Comparison of ENCODE assay signal across 18 cellular contexts in the genomic region with DNA sequence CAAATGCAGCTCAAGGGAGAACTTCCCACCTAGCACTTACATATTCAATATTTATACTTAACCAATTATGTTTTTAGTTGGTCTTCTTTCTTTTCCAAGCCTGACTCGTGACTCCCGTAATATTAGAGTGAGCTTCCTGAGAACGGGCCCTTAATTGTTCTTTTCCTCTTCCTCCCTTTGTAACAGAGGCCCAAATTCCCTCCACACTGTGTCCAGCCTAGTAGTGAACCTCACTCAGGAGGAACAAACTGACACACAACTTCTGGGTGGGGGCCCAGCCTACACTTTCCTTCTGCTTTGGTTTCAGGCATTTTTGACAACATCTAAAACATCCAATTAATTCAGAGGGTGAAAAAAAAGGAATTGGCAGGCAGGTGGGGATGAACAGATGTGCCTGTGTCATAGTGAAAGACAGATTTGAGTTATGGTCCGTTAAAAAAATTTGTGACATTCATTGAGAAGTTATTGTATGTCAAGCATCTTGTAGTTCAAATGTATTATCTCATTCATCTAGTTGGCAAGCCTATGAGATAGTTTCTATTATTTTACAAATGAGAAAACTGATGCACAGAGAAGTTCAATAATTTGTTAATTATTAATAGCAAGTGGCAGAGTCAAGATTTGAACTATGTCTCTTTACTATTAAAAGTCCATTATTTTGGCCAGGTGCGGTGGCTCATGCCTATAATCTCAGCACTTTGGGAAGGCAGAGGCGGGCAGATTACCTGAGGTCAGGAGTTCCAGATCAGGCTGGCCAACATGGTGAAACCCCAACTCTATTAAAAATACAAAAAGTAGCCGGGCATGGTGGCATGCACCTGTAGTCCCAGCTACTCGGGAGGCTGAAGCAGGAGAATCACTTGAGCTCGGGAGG. TPM values are rescaled to one million over a fixed set of nuclear protein-coding genes. Genes with fewer than 3 reads are reported as not detected.
DNase-seq lines count a peak whose midpoint lies in the region; ATAC-seq, FAIRE-seq and TF ChIP-seq lines count a peak whose summit lies in the region.
"Had no signal": no experiment of that assay in that cellular context is flagged by ENCODE, and none has a peak within 500 bp of the region (broad histone marks: within the 10 kb centered on the region; RNA-seq: fewer than 3 reads in every experiment).

No MANE protein-coding gene starts in this region.

- no peak for FAIRE-seq in kidney (lab: Jason Lieb, UNC)

- no peak overlapping the region for H3K4me3 Mint-ChIP-seq in stimulated activated naive B cell treated with anti-CD40 and anti-IgM and Interleukin-4, amounts not matched to agents 10 μg/mL and 1 μg/mL and 100 μg/mL, for 72 hours
- H3K4me3 Mint-ChIP-seq: endodermal cell; IgD-negative memory B cell; natural killer cell treated with Interleukin-12 subunit alpha and Interleukin-12 subunit beta and Interleukin-15 and Interleukin-18, amount 100 ng/mL, for 72 hours had no signal

- H3K36me3 Mint-ChIP-seq in stimulated activated naive B cell treated with anti-CD40 and anti-IgM and Interleukin-4, amounts not matched to agents 10 μg/mL and 1 μg/mL and 100 μg/mL, for 72 hours: peaks cover 0 to under 1% of the 10 kb centered on the region in 2 donors
- H3K36me3 Mint-ChIP-seq: IgD-negative memory B cell; natural killer cell treated with Interleukin-12 subunit alpha and Interleukin-12 subunit beta and Interleukin-15 and Interleukin-18, amount 100 ng/mL, for 72 hours had no signal

- no peak overlapping the region for H3K27ac ChIP-seq in kidney (ENCODE audit: low read depth in 2 of 2, low read length in 2 of 2)
- H3K27ac ChIP-seq: breast epithelium, suprapubic skin had no signal

- no peak overlapping the region for H3K9ac ChIP-seq in kidney (ENCODE audit: low read length in 2 of 2)

- peaks cover 0 to 7% of the 10 kb centered on the region in 2 donors for H3K4me1 ChIP-seq in kidney (ENCODE audit: control insufficient read depth in 1 of 2, insufficient read depth in 1 of 2, low read depth in 1 of 2, low read length in 2 of 2)
- H3K4me1 ChIP-seq: breast epithelium, suprapubic skin had no signal

- DNase-seq in NCI-H1694 (lab: John Stamatoyannopoulos, UW) (peak; percentile 83), kidney (no peak), NCI-H187 (lab: John Stamatoyannopoulos, UW) (no peak)
- DNase-seq in stimulated activated naive B cell treated with anti-CD40 and anti-IgM and Interleukin-4, amounts not matched to agents 10 μg/mL and 1 μg/mL and 100 μg/mL, for 72 hours: peak; percentile 4
- DNase-seq: activated CD4-positive, alpha-beta T cell treated with anti-CD3 and anti-CD28 coated beads, Interleukin-2, amount 50 U/mL, for 48 hours; Caco-2; endodermal cell; left cardiac atrium; NCI-H1105; NCI-H748 treated with DMSO at 0.1 percent for 48 hours had no signal

- H3K27me3 Mint-ChIP-seq in stimulated activated naive B cell treated with anti-CD40 and anti-IgM and Interleukin-4, amounts not matched to agents 10 μg/mL and 1 μg/mL and 100 μg/mL, for 72 hours: no peaks in the 10 kb centered on the region
- H3K27me3 Mint-ChIP-seq: IgD-negative memory B cell; natural killer cell treated with Interleukin-12 subunit alpha and Interleukin-12 subunit beta and Interleukin-15 and Interleukin-18, amount 100 ng/mL, for 72 hours had no signal

- ATAC-seq in GM18907 (IDR thresholded peaks at IDR 0.05; ENCODE audit: unreplicated experiment) (peak; percentile 85), HG02588 (IDR thresholded peaks at IDR 0.05; ENCODE audit: unreplicated experiment) (peak; percentile 80), HG03378 (IDR thresholded peaks at IDR 0.05; ENCODE audit: unreplicated experiment) (no peak)
- ATAC-seq in stimulated activated naive B cell treated with anti-CD40 and anti-IgM and Interleukin-4, amounts not matched to agents 10 μg/mL and 1 μg/mL and 100 μg/mL, for 72 hours (replicated peaks): peak; percentile 67 to 91
- ATAC-seq: left cardiac atrium, sciatic nerve had no signal

- no peaks in the 10 kb centered on the region for H3K9me3 Mint-ChIP-seq in stimulated activated naive B cell treated with anti-CD40 and anti-IgM and Interleukin-4, amounts not matched to agents 10 μg/mL and 1 μg/mL and 100 μg/mL, for 72 hours
- H3K9me3 Mint-ChIP-seq: endodermal cell; IgD-negative memory B cell; natural killer cell treated with Interleukin-12 subunit alpha and Interleukin-12 subunit beta and Interleukin-15 and Interleukin-18, amount 100 ng/mL, for 72 hours had no signal

- no peak overlapping the region for H3K27ac Mint-ChIP-seq in stimulated activated naive B cell treated with anti-CD40 and anti-IgM and Interleukin-4, amounts not matched to agents 10 μg/mL and 1 μg/mL and 100 μg/mL, for 72 hours
- H3K27ac Mint-ChIP-seq: endodermal cell, IgD-negative memory B cell had no signal

- H3K9me3 ChIP-seq in kidney (ENCODE audit: control insufficient read depth in 1 of 2, low read length in 2 of 2): no peaks in the 10 kb centered on the region
- H3K9me3 ChIP-seq: breast epithelium, Caco-2, suprapubic skin had no signal

- intact Hi-C loops in kidney (cut with DNase I): no loop called here

- no peaks in the 10 kb centered on the region for H3K36me3 ChIP-seq in kidney (ENCODE audit: control insufficient read depth in 1 of 2, insufficient read depth in 2 of 2, low read length in 2 of 2)
- H3K36me3 ChIP-seq: breast epithelium, suprapubic skin had no signal

- TF ChIP-seq CTCF in kidney (IDR thresholded peaks at IDR 0.05; ENCODE audit: borderline replicate concordance, extremely low read depth, insufficient read depth): no peak

- H3K4me1 Mint-ChIP-seq in stimulated activated naive B cell treated with anti-CD40 and anti-IgM and Interleukin-4, amounts not matched to agents 10 μg/mL and 1 μg/mL and 100 μg/mL, for 72 hours: peaks cover 0 to 7% of the 10 kb centered on the region in 2 donors
- H3K4me1 Mint-ChIP-seq: IgD-negative memory B cell had no signal

- no peak overlapping the region for H3K4me3 ChIP-seq in kidney (ENCODE audit: low read length in 2 of 2)
- H3K4me3 ChIP-seq: breast epithelium, suprapubic skin had no signal

RNA-seq across cellular contexts. Expression of a gene that starts 41.7 kb away (rescaled TPM):
- total RNA-seq in kidney: 17.4 TPM
- 3.6 TPM for polyA plus RNA-seq in kidney (ENCODE audit: insufficient read depth, low read depth, low replicate concordance)

Comparison
In these comparisons a context has a peak if more than half of its experiments do, and no peak if none do; other contexts are left out.
1. DNase-seq: peak in NCI-H1694 (single experiment) and stimulated activated naive B cell treated with anti-CD40 and anti-IgM and Interleukin-4, amounts not matched to agents 10 μg/mL and 1 μg/mL and 100 μg/mL, for 72 hours (single experiment); none in kidney (single experiment) and NCI-H187 (0 of 2).